ENCODE assay signal across 8 cellular contexts in genomic region chr5:141513627-141514329, GRCh38. TPM values are rescaled to one million over a fixed set of nuclear protein-coding genes. Genes with fewer than 3 reads are reported as not detected.
A peak's percentile ranks its signal among the peaks of the same experiment; 100 is the strongest.
DNase-seq lines count a peak whose midpoint lies in the region; ATAC-seq, FAIRE-seq and TF ChIP-seq lines count a peak whose summit lies in the region.

No MANE protein-coding gene starts in this region.

- peak; percentile 38 for ATAC-seq in WTC11
- ATAC-seq in central memory CD8-positive, alpha-beta T cell (replicated peaks; ENCODE audit: extremely low read depth, poor library complexity, severe bottlenecking): no peak
- no peak for ATAC-seq in HG02852 (IDR thresholded peaks at IDR 0.05; ENCODE audit: unreplicated experiment)

- peak overlapping the region; percentile 94 for H3K27ac Mint-ChIP-seq in WTC11
- H3K27ac Mint-ChIP-seq in central memory CD8-positive, alpha-beta T cell (ENCODE audit: low read depth): peak overlapping the region; percentile 12

- H3K27me3 Mint-ChIP-seq in WTC11 (ENCODE audit: low read depth): no peaks in the 10 kb centered on the region
- H3K27me3 Mint-ChIP-seq in central memory CD8-positive, alpha-beta T cell: no peaks in the 10 kb centered on the region

- CTCF ChIA-PET in WTC11 (lab: Charles Lee): interaction anchor here (0.5 to 10.5 kb wide), 45 partner anchors 8 to 1393 kb away, joined by 3 to 131 read pairs (median 6); partner anchors contain the start of genes DIAPH1, PCDHB10, PCDHB14 and PCDHB15

- H3K4me1 Mint-ChIP-seq in WTC11: peaks cover 49% of the 10 kb centered on the region
- H3K4me1 Mint-ChIP-seq in central memory CD8-positive, alpha-beta T cell: peaks cover 21% of the 10 kb centered on the region

- peak; percentile 78 for FAIRE-seq in GM19239 (lab: Jason Lieb, UNC)

- POLR2A ChIA-PET in WTC11 (lab: Charles Lee): interaction anchor here (0.6 to 2.5 kb wide), 15 partner anchors 8 to 194 kb away, joined by 3 to 10 read pairs (median 4); partner anchors contain the start of genes PCDHGA10, PCDHGA11, PCDHGA12 and PCDHGB7

- H3K36me3 Mint-ChIP-seq in WTC11: peaks cover 25% of the 10 kb centered on the region
- H3K36me3 Mint-ChIP-seq in central memory CD8-positive, alpha-beta T cell (ENCODE audit: insufficient read depth): peaks cover 52% of the 10 kb centered on the region

- H3K4me3 ChIP-seq in skin epidermis: peak overlapping the region; percentile 32 to 53 (median 44)

- no peaks in the 10 kb centered on the region for H3K9me3 Mint-ChIP-seq in WTC11
- H3K9me3 Mint-ChIP-seq in central memory CD8-positive, alpha-beta T cell: no peaks in the 10 kb centered on the region

- peak overlapping the region in 20 of 21 experiments; percentile 75 to 93 (median 88) for H3K27ac ChIP-seq in skin epidermis

- H3K4me3 Mint-ChIP-seq in WTC11: peak overlapping the region; percentile 87
- H3K4me3 Mint-ChIP-seq in central memory CD8-positive, alpha-beta T cell: peak overlapping the region; percentile 69

- TF ChIP-seq CTCF in WTC11 (IDR thresholded peaks at IDR 0.05): no peak

- peak; percentile 94 for DNase-seq in A172 (ENCODE audit: low spot score)
- DNase-seq in GM19239 (ENCODE audit: insufficient read length, low spot score): no peak
- peak; percentile 98 for DNase-seq in M059J (ENCODE audit: low read depth)
- peak; percentile 69 for DNase-seq in WTC11 (ENCODE audit: low spot score)
- no peak for DNase-seq in central memory CD8-positive, alpha-beta T cell (ENCODE audit: low spot score in 2 of 2)
- peak; percentile 87 for DNase-seq in iris pigment epithelial cell (ENCODE audit: low read depth)

TF ChIP-seq in WTC11, 78 proteins besides CTCF, POLR2A, EP300 and RAD21:
- no peak for TF ChIP-seq FOXK1 (CRISPR knock-in tag; IDR thresholded peaks at IDR 0.05)
- TF ChIP-seq PRDM15 (CRISPR knock-in tag; IDR thresholded peaks at IDR 0.05): peak; percentile 77
- no peak for TF ChIP-seq SMAD3 (CRISPR knock-in tag; IDR thresholded peaks at IDR 0.05; ENCODE audit: borderline replicate concordance)
- TF ChIP-seq SP1 (CRISPR knock-in tag; conservative IDR thresholded peaks at IDR 0.05): peak; percentile 26; the same call in 1 of the 2 replicates
- TF ChIP-seq JAZF1 (CRISPR knock-in tag; IDR thresholded peaks at IDR 0.05): no peak
- TF ChIP-seq ZNF532 (CRISPR knock-in tag; IDR thresholded peaks at IDR 0.05; ENCODE audit: borderline replicate concordance): no peak
- peak; percentile 39; the same call in 1 of the 2 replicates for TF ChIP-seq FOXP4 (CRISPR knock-in tag; IDR thresholded peaks at IDR 0.05)
- TF ChIP-seq HMGA2 (CRISPR knock-in tag; IDR thresholded peaks at IDR 0.05): no peak
- TF ChIP-seq ETV6 (CRISPR knock-in tag; IDR thresholded peaks at IDR 0.05): peak; percentile 75; the same call in 1 of the 2 replicates
- TF ChIP-seq OVOL2 (CRISPR knock-in tag; IDR thresholded peaks at IDR 0.05; ENCODE audit: borderline replicate concordance): no peak
- TF ChIP-seq TP53 (CRISPR knock-in tag; IDR thresholded peaks at IDR 0.05): 0 out of 2 replicates have a peak, but pooled peaks have one; percentile 51
- peak; percentile 58; the same call in 1 of the 2 replicates for TF ChIP-seq TEAD1 (CRISPR knock-in tag; IDR thresholded peaks at IDR 0.05)
- no peak for TF ChIP-seq GRHL2 (CRISPR knock-in tag; IDR thresholded peaks at IDR 0.05; ENCODE audit: insufficient replicate concordance, severe bottlenecking)

RNA-seq across cellular contexts. Expression of gene PCDHGC5, which starts 24.9 kb away (rescaled TPM):
- total RNA-seq in A172 (2014; rRNA removed; shearing (Covaris generic)): 1.1 and 3.7 TPM in 2 replicates
- 2.0 and 2.2 TPM in 2 replicates for total RNA-seq in M059J (2014; rRNA removed; shearing (Covaris generic))
- 1.1 to 1.5 TPM (median 1.1 TPM) in 3 replicates for total RNA-seq in WTC11 (2021)

RNA-seq across cellular contexts. Expression of gene PCDHGC4, which starts 28.9 kb away (rescaled TPM):
- total RNA-seq in A172 (2014; rRNA removed; shearing (Covaris generic)): 0.22 TPM in 1 of 2 replicates, not detected in the other
- total RNA-seq in M059J (2014; rRNA removed; shearing (Covaris generic)): 0.25 and 0.69 TPM in 2 replicates
- total RNA-seq in WTC11 (2021): 4.5 to 6.1 TPM (median 5.1 TPM) in 3 replicates

RNA-seq across cellular contexts. Expression of gene PCDHGC3, which starts 38.0 kb away (rescaled TPM):
- total RNA-seq in A172 (2014; rRNA removed; shearing (Covaris generic)): 46.6 and 51.7 TPM in 2 replicates
- total RNA-seq in M059J (2014; rRNA removed; shearing (Covaris generic)): 41.3 and 88.4 TPM in 2 replicates
- total RNA-seq in WTC11 (2021): 28.1 to 29.4 TPM (median 29.1 TPM) in 3 replicates

Comparison
In these comparisons a context has a peak if more than half of its experiments do, and no peak if none do; other contexts are left out.
1. DNase-seq: peak in A172 (single experiment), M059J (single experiment), WTC11 (single experiment) and iris pigment epithelial cell (single experiment); none in GM19239 (single experiment) and central memory CD8-positive, alpha-beta T cell (0 of 2).